Comparison of ENCODE assay signal across 8 cellular contexts in genomic region chr14:35400707-35401421, GRCh38. TPM values are rescaled to one million over a fixed set of nuclear protein-coding genes. Genes with fewer than 3 reads are reported as not detected.
DNase-seq lines count a peak whose midpoint lies in the region; ATAC-seq and TF ChIP-seq lines count a peak whose summit lies in the region.

No MANE protein-coding gene starts in this region.

- 33 to 45% (median 35%) methylated on average over 10 of the region's 10 CpGs for WGBS in adrenal gland, 4 donors
- 31 to 61% methylated on average over 3 to 10 of the region's 10 CpGs for WGBS in transverse colon (ENCODE audit: low coverage in 1 of 2), 2 donors

- peak in 1 of 2 donors; percentile 62 for DNase-seq in cardiac muscle cell (ENCODE audit: low read depth in 1 of 2, low spot score in 1 of 2)
- no peak for DNase-seq in Right ventricle myocardium superior
- peak in 4 of 7 donors; percentile 36 to 50 (median 39) for DNase-seq in adrenal gland
- peak; percentile 33 for DNase-seq in transverse colon
- no peak for DNase-seq in NCI-H1092 treated with DMSO at 0.1 percent for 48 hours (lab: John Stamatoyannopoulos, UW)
- no peak for DNase-seq in cerebellar nuclear complex (lab: John Stamatoyannopoulos, UW)

- peaks cover 27% of the 10 kb centered on the region for H3K4me1 ChIP-seq in cardiac muscle cell (ENCODE audit: low read depth)
- peaks cover 16 to 52% of the 10 kb centered on the region in 2 donors for H3K4me1 ChIP-seq in adrenal gland (replicated peaks in 1 of 2)
- peaks cover 35 to 40% of the 10 kb centered on the region in 2 donors for H3K4me1 ChIP-seq in mucosa of rectum (ENCODE audit: control insufficient read depth in 2 of 2, insufficient read depth in 2 of 2, low read length in 2 of 2)
- H3K4me1 ChIP-seq in transverse colon = peaks cover 11 to 71% (median 58%) of the 10 kb centered on the region in 4 donors

- H3K9me3 ChIP-seq in cardiac muscle cell (ENCODE audit: low read depth) (no peaks in the 10 kb centered on the region), adrenal gland (replicated peaks in 1 of 3) (no peaks in the 10 kb centered on the region), mucosa of rectum (ENCODE audit: control insufficient read depth in 2 of 2, low read length in 2 of 2) (no peaks in the 10 kb centered on the region), transverse colon (no peaks in the 10 kb centered on the region)

- intact Hi-C loops in Right ventricle myocardium superior (cut with DNase I) = no loop called here
- intact Hi-C loops in adrenal gland (cut with DNase I) = loop anchor here in 1 of 2 donors (10.0 kb wide), 1 partner anchor 66 kb away; no protein-coding TSS in a partner anchor
- intact Hi-C loops in transverse colon (cut with DNase I; ENCODE audit: low total_unique reads) = loop anchor here (5.0 kb wide), 1 partner anchor 109 kb away; the partner anchor contains the start of gene PSMA6

- in situ Hi-C loops in transverse colon (cut with MboI; ENCODE audit: low pct_ligation_motif_present in 1 of 4, low pct_unique_long_range_greater_than_20kb in 1 of 4, low sequenced_read_pairs in 3 of 4) = loop anchor here in 3 of 4 donors (10.0 to 25.0 kb wide), 5 partner anchors 106 to 689 kb away; partner anchors contain the start of genes PSMA6 (in 2 of the 3), CFL2 (in 1 of the 3), PPP2R3C (in 1 of the 3) and PRORP (in 1 of the 3)

- H3K27ac ChIP-seq in cardiac muscle cell = peak overlapping the region; percentile 5
- peak overlapping the region; percentile 80 to 100 (median 99) for H3K27ac ChIP-seq in adrenal gland
- peak overlapping the region; percentile 89 to 96 for H3K27ac ChIP-seq in mucosa of rectum (ENCODE audit: low read depth in 2 of 2, low read length in 2 of 2)
- peak overlapping the region; percentile 99 to 100 (median 100) for H3K27ac ChIP-seq in transverse colon

- ATAC-seq in Right ventricle myocardium superior (ENCODE audit: poor library complexity) (no peak), HG03571 (IDR thresholded peaks at IDR 0.05; ENCODE audit: unreplicated experiment) (no peak)

- TF ChIP-seq POLR2A in adrenal gland (IDR thresholded peaks at IDR 0.05) (peak; percentile 31 to 35), transverse colon (IDR thresholded peaks at IDR 0.05) (peak; percentile 37)

- H3K27me3 ChIP-seq in cardiac muscle cell (no peaks in the 10 kb centered on the region), adrenal gland (no peaks in the 10 kb centered on the region), mucosa of rectum (ENCODE audit: control insufficient read depth in 2 of 2, insufficient read depth in 2 of 2, low read length in 2 of 2) (no peaks in the 10 kb centered on the region), transverse colon (no peaks in the 10 kb centered on the region)

- no peak for TF ChIP-seq EP300 in transverse colon (IDR thresholded peaks at IDR 0.05; ENCODE audit: low read depth)

- H3K4me3 ChIP-seq in cardiac muscle cell (no peak overlapping the region), adrenal gland (peak overlapping the region in 2 of 4 donors; percentile 99 to 100), mucosa of rectum (ENCODE audit: low read length in 2 of 2) (peak overlapping the region; percentile 68 to 81), transverse colon (peak overlapping the region; percentile 57 to 94 (median 88))

- TF ChIP-seq CTCF in cardiac muscle cell (IDR thresholded peaks at IDR 0.05; ENCODE audit: low read depth, low read length) (no peak), adrenal gland (IDR thresholded peaks at IDR 0.05) (no peak), transverse colon (IDR thresholded peaks at IDR 0.05) (no peak)

- peak overlapping the region; percentile 35 to 78 for H3K9ac ChIP-seq in mucosa of rectum (ENCODE audit: low read depth in 1 of 2, low read length in 2 of 2)

- peaks cover 28% of the 10 kb centered on the region for H3K36me3 ChIP-seq in cardiac muscle cell
- peaks cover 0 to 48% of the 10 kb centered on the region in 2 donors for H3K36me3 ChIP-seq in adrenal gland (replicated peaks in 1 of 2)
- peaks cover 35 to 38% of the 10 kb centered on the region in 2 donors for H3K36me3 ChIP-seq in mucosa of rectum (ENCODE audit: control insufficient read depth in 2 of 2, insufficient read depth in 2 of 2, low read length in 2 of 2)
- peaks cover 0 to 37% (median 25%) of the 10 kb centered on the region in 4 donors for H3K36me3 ChIP-seq in transverse colon

RNA-seq across cellular contexts. Expression of gene NFKBIA, which starts 3.7 kb away (rescaled TPM):
- total RNA-seq in cardiac muscle cell = 99.6 and 148 TPM in 2 replicates
- polyA plus RNA-seq in cardiac muscle cell = 64.1 and 79.1 TPM in 2 replicates
- 73.3 TPM for total RNA-seq in Right ventricle myocardium superior
- 100 to 1,000 TPM; 183 to 677 (median 295) TPM for total RNA-seq in adrenal gland
- 100 to 1,000 TPM; 106 to 152 (median 138) TPM for polyA plus RNA-seq in adrenal gland
- total RNA-seq in transverse colon = 1,000 to 10,000 TPM in 1 of 4 donors, 100 to 1,000 TPM in 3; 362 to 1,916 (median 456) TPM

Comparison
In these comparisons a context has a peak if more than half of its experiments do, and no peak if none do; other contexts are left out.
1. DNase-seq: peak in adrenal gland (4 of 7) and transverse colon (single experiment); none in Right ventricle myocardium superior (single experiment), NCI-H1092 treated with DMSO at 0.1 percent for 48 hours (single experiment) and cerebellar nuclear complex (0 of 2).
2. H3K27ac ChIP-seq: peak in every context shown above with its lines; median percentile 100 in transverse colon; 99 in adrenal gland; 92 in mucosa of rectum; 5 in cardiac muscle cell.